Comparison of ENCODE assay signal across 8 cellular contexts in genomic region chr14:69685716-69686115, GRCh38.
DNase-seq lines count a peak whose midpoint lies in the region; ATAC-seq and TF ChIP-seq lines count a peak whose summit lies in the region.

No MANE protein-coding gene starts in this region.

- no peaks in the 10 kb centered on the region; the same call in 1 of the 2 replicates for H4K20me1 ChIP-seq in BLaER1

- ATAC-seq in stimulated activated memory B cell treated with anti-CD40 and anti-IgM and Interleukin-4, amounts not matched to agents 10 μg/mL and 1 μg/mL and 100 μg/mL, for 72 hours = peak; percentile 62
- ATAC-seq in HG03521 (IDR thresholded peaks at IDR 0.05; ENCODE audit: unreplicated experiment) (no peak), HG02678 (IDR thresholded peaks at IDR 0.05; ENCODE audit: unreplicated experiment) (no peak)

- 0 out of 2 replicates have a peak overlapping the region, but pooled peaks have one; percentile 36 for H3K9ac ChIP-seq in BLaER1

- DNase-seq in NCI-H2081 (lab: John Stamatoyannopoulos, UW) = peak; percentile 61 to 87
- peak; percentile 75 for DNase-seq in activated naive CD4-positive, alpha-beta T cell treated with anti-CD3 and anti-CD28 coated beads for 36 hours
- peak; percentile 73 for DNase-seq in left ventricle myocardium inferior
- DNase-seq in HT-29 (ENCODE audit: low spot score) = no peak

- peaks cover 97% of the 10 kb centered on the region for H3K4me1 ChIP-seq in BLaER1
- peaks cover 99% of the 10 kb centered on the region for H3K4me1 ChIP-seq in left ventricle myocardium inferior

- no peaks in the 10 kb centered on the region for H3K9me3 Mint-ChIP-seq in activated naive CD4-positive, alpha-beta T cell treated with anti-CD3 and anti-CD28 coated beads for 36 hours
- no peaks in the 10 kb centered on the region for H3K9me3 Mint-ChIP-seq in stimulated activated memory B cell treated with anti-CD40 and anti-IgM and Interleukin-4, amounts not matched to agents 10 μg/mL and 1 μg/mL and 100 μg/mL, for 72 hours

- H3K27me3 Mint-ChIP-seq in activated naive CD4-positive, alpha-beta T cell treated with anti-CD3 and anti-CD28 coated beads for 36 hours (ENCODE audit: low read depth) = no peaks in the 10 kb centered on the region
- H3K27me3 Mint-ChIP-seq in stimulated activated memory B cell treated with anti-CD40 and anti-IgM and Interleukin-4, amounts not matched to agents 10 μg/mL and 1 μg/mL and 100 μg/mL, for 72 hours = no peaks in the 10 kb centered on the region

- H3K27ac Mint-ChIP-seq in activated naive CD4-positive, alpha-beta T cell treated with anti-CD3 and anti-CD28 coated beads for 36 hours = peak overlapping the region; percentile 93
- H3K27ac Mint-ChIP-seq in stimulated activated memory B cell treated with anti-CD40 and anti-IgM and Interleukin-4, amounts not matched to agents 10 μg/mL and 1 μg/mL and 100 μg/mL, for 72 hours = peak overlapping the region; percentile 84

- peaks cover 25% of the 10 kb centered on the region for H3K36me3 Mint-ChIP-seq in activated naive CD4-positive, alpha-beta T cell treated with anti-CD3 and anti-CD28 coated beads for 36 hours (ENCODE audit: low read depth)
- H3K36me3 Mint-ChIP-seq in stimulated activated memory B cell treated with anti-CD40 and anti-IgM and Interleukin-4, amounts not matched to agents 10 μg/mL and 1 μg/mL and 100 μg/mL, for 72 hours = peaks cover 38% of the 10 kb centered on the region

- CTCF ChIA-PET in activated naive CD4-positive, alpha-beta T cell treated with anti-CD3 and anti-CD28 coated beads for 36 hours (lab: Charles Lee) = interaction anchor here (0.6 to 2.0 kb wide), 7 partner anchors 13 to 81 kb away, joined by 3 to 4 read pairs (median 3); no protein-coding TSS in a partner anchor

- H3K27me3 ChIP-seq in BLaER1 = no peaks in the 10 kb centered on the region
- no peaks in the 10 kb centered on the region for H3K27me3 ChIP-seq in left ventricle myocardium inferior (ENCODE audit: low read depth)

- H3K4me2 ChIP-seq in BLaER1 = peak overlapping the region; percentile 75

- H3K36me3 ChIP-seq in BLaER1 (peaks cover 15% of the 10 kb centered on the region), left ventricle myocardium inferior (no peaks in the 10 kb centered on the region)

- H3K27ac ChIP-seq in BLaER1 (peak overlapping the region; percentile 87), left ventricle myocardium inferior (replicated peaks) (peak overlapping the region; percentile 27)

- TF ChIP-seq CTCF in left ventricle myocardium inferior (IDR thresholded peaks at IDR 0.05; ENCODE audit: borderline replicate concordance) = no peak

- H3K4me3 ChIP-seq in BLaER1 (no peak overlapping the region), left ventricle myocardium inferior (no peak overlapping the region)

- intact Hi-C loops in activated naive CD4-positive, alpha-beta T cell treated with anti-CD3 and anti-CD28 coated beads for 36 hours (cut with micrococcal nuclease) = loop anchor here (1.0 kb wide), 4 partner anchors 9 to 82 kb away; partner anchors contain the start of gene SRSF5
- intact Hi-C loops in left ventricle myocardium inferior (cut with micrococcal nuclease) = no loop called here

- H3K9me3 ChIP-seq in BLaER1 (peaks cover 11% of the 10 kb centered on the region; the same call in 1 of the 2 replicates), left ventricle myocardium inferior (replicated peaks) (no peaks in the 10 kb centered on the region)

- H3K4me3 Mint-ChIP-seq in activated naive CD4-positive, alpha-beta T cell treated with anti-CD3 and anti-CD28 coated beads for 36 hours = peak overlapping the region; percentile 41
- H3K4me3 Mint-ChIP-seq in stimulated activated memory B cell treated with anti-CD40 and anti-IgM and Interleukin-4, amounts not matched to agents 10 μg/mL and 1 μg/mL and 100 μg/mL, for 72 hours = peak overlapping the region; percentile 36

- H3K4me1 Mint-ChIP-seq in activated naive CD4-positive, alpha-beta T cell treated with anti-CD3 and anti-CD28 coated beads for 36 hours (ENCODE audit: low read depth) = peaks cover 78% of the 10 kb centered on the region
- H3K4me1 Mint-ChIP-seq in stimulated activated memory B cell treated with anti-CD40 and anti-IgM and Interleukin-4, amounts not matched to agents 10 μg/mL and 1 μg/mL and 100 μg/mL, for 72 hours = peaks cover 81% of the 10 kb centered on the region
